8 cellular contexts compared by ENCODE assay signal in the genomic region with DNA sequence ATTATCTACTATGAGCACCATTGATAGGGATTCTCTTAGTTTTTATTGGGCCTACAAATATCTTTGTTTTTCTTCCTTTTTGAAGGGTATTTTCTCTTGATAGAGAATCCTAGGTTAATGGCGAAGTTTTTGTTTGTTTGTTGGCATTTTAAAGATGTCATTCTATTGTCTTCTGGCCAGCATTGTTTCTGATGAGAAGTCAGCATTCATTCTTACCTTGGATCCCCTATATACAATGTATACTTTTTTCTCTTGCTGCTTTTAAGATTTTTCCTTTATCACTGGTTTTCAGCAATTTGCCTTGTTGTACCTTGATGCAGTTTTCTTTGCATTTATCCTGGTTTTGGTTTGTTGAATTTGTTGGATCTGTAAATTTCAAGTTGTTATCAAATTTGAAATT.
"Had no signal": no experiment of that assay in that cellular context is flagged by ENCODE, and none has a peak within 500 bp of the region (broad histone marks: within the 10 kb centered on the region; RNA-seq: fewer than 3 reads in every experiment).

No MANE protein-coding gene starts in this region.

- DNase-seq: GDM1, GF-D8 had no signal

- FAIRE-seq: G401.6, GM12878, GM12891, GM12892, GM18507, GM19239 had no signal

- H3K4me3 ChIP-seq: GM12878 had no signal

- ATAC-seq: GM12878 had no signal
